8 cellular contexts compared by ENCODE assay signal in genomic region chr18:3603460-3604259, GRCh38.
A peak's percentile ranks its signal among the peaks of the same experiment; 100 is the strongest.
DNase-seq lines count a peak whose midpoint lies in the region; ATAC-seq and TF ChIP-seq lines count a peak whose summit lies in the region.

No MANE protein-coding gene starts in this region.

- no peak for TF ChIP-seq CTCF in WI38 (IDR thresholded peaks at IDR 0.05; ENCODE audit: low read depth, low read length)
- no peak for TF ChIP-seq CTCF in fibroblast of villous mesenchyme (IDR thresholded peaks at IDR 0.05; ENCODE audit: insufficient read depth, low read depth, low read length)

- no peaks in the 10 kb centered on the region for H3K9me3 ChIP-seq in neuron (ENCODE audit: low read length)

- H3K36me3 ChIP-seq in neuron (ENCODE audit: insufficient read depth, low read length) = no peaks in the 10 kb centered on the region

- peaks cover 44% of the 10 kb centered on the region for H3K4me1 ChIP-seq in neuron (ENCODE audit: insufficient read depth, low read length)

- H3K4me3 ChIP-seq in WI38 (ENCODE audit: low read depth, low read length) (peak overlapping the region; percentile 64), fibroblast of villous mesenchyme (ENCODE audit: low read depth, low read length) (peak overlapping the region; percentile 60), neuron (ENCODE audit: low read length) (peak overlapping the region; percentile 49)

- CTCF ChIA-PET in activated CD4-positive, alpha-beta T cell treated with anti-CD3 and anti-CD28 coated beads, Interleukin-2, amount 10 ng/mL, durations not matched to agents 7 days and 5 days (lab: Charles Lee) = interaction anchor here (0.8 to 2.3 kb wide), 9 partner anchors 9 to 62 kb away, joined by 3 to 24 read pairs (median 6); no protein-coding TSS in a partner anchor

- DNase-seq in activated CD4-positive, alpha-beta T cell treated with anti-CD3 and anti-CD28 coated beads, Interleukin-2, amount 10 ng/mL, durations not matched to agents 7 days and 5 days = peak; percentile 32
- no peak for DNase-seq in activated CD4-positive, alpha-beta T cell treated with anti-CD3 and anti-CD28 coated beads, Interleukin-2, amount 50 U/mL, for 1 hour
- DNase-seq in NCI-H1694 (lab: John Stamatoyannopoulos, UW) (peak; percentile 11), fibroblast of villous mesenchyme (ENCODE audit: low read depth) (peak; percentile 98)

- ATAC-seq in HG03159 (IDR thresholded peaks at IDR 0.05; ENCODE audit: unreplicated experiment) = no peak
- ATAC-seq in GM18867 (IDR thresholded peaks at IDR 0.05; ENCODE audit: unreplicated experiment) = no peak

- H3K4me3 Mint-ChIP-seq in activated CD4-positive, alpha-beta T cell treated with anti-CD3 and anti-CD28 coated beads, Interleukin-2, amount 10 ng/mL, durations not matched to agents 7 days and 5 days = no peak overlapping the region

- H3K4me1 Mint-ChIP-seq in activated CD4-positive, alpha-beta T cell treated with anti-CD3 and anti-CD28 coated beads, Interleukin-2, amount 10 ng/mL, durations not matched to agents 7 days and 5 days = peaks cover 33% of the 10 kb centered on the region

- H3K36me3 Mint-ChIP-seq in activated CD4-positive, alpha-beta T cell treated with anti-CD3 and anti-CD28 coated beads, Interleukin-2, amount 10 ng/mL, durations not matched to agents 7 days and 5 days (ENCODE audit: low read depth) = peaks cover 2% of the 10 kb centered on the region

- H2AFZ ChIP-seq in neuron (ENCODE audit: low read depth, low read length) = no peak overlapping the region

- no peaks in the 10 kb centered on the region for H3K27me3 Mint-ChIP-seq in activated CD4-positive, alpha-beta T cell treated with anti-CD3 and anti-CD28 coated beads, Interleukin-2, amount 10 ng/mL, durations not matched to agents 7 days and 5 days

- POLR2A ChIA-PET in activated CD4-positive, alpha-beta T cell treated with anti-CD3 and anti-CD28 coated beads, Interleukin-2, amount 10 ng/mL, durations not matched to agents 7 days and 5 days (lab: Charles Lee) = no interaction called here

- H3K27ac Mint-ChIP-seq in activated CD4-positive, alpha-beta T cell treated with anti-CD3 and anti-CD28 coated beads, Interleukin-2, amount 10 ng/mL, durations not matched to agents 7 days and 5 days = no peak overlapping the region

- peaks cover 3% of the 10 kb centered on the region for H3K9me3 Mint-ChIP-seq in activated CD4-positive, alpha-beta T cell treated with anti-CD3 and anti-CD28 coated beads, Interleukin-2, amount 10 ng/mL, durations not matched to agents 7 days and 5 days

- H3K27me3 ChIP-seq in neuron (ENCODE audit: insufficient read depth, low read length) = no peaks in the 10 kb centered on the region
